8 cellular contexts compared by ENCODE assay signal in genomic region chr5:144189800-144190429, GRCh38. TPM values are rescaled to one million over a fixed set of nuclear protein-coding genes. Genes with fewer than 3 reads are reported as not detected.
DNase-seq lines count a peak whose midpoint lies in the region; ATAC-seq and TF ChIP-seq lines count a peak whose summit lies in the region.

No MANE protein-coding gene starts in this region.

- no peak for TF ChIP-seq CTCF in coronary artery (IDR thresholded peaks at IDR 0.05)

- no peaks in the 10 kb centered on the region for H3K9me3 Mint-ChIP-seq in IgD-negative memory B cell

- ATAC-seq in GM19395 (IDR thresholded peaks at IDR 0.05; ENCODE audit: unreplicated experiment), result peak; percentile 30
- ATAC-seq in HG02678 (IDR thresholded peaks at IDR 0.05; ENCODE audit: unreplicated experiment), result no peak

- peak overlapping the region; percentile 70 to 89 (median 88) for H3K27ac Mint-ChIP-seq in IgD-negative memory B cell

- H3K4me1 Mint-ChIP-seq in IgD-negative memory B cell, result peaks cover 24 to 41% (median 31%) of the 10 kb centered on the region in 3 donors

- H3K36me3 Mint-ChIP-seq in IgD-negative memory B cell, result no peaks in the 10 kb centered on the region

- H3K27ac ChIP-seq in coronary artery, result no peak overlapping the region

- H3K4me3 Mint-ChIP-seq in IgD-negative memory B cell, result peak overlapping the region; percentile 22 to 63 (median 59)

- no peak overlapping the region for H3K4me3 ChIP-seq in coronary artery

- DNase-seq in activated CD4-positive, CD25-positive, alpha-beta regulatory T cell treated with anti-CD3 and anti-CD28 coated beads, Interleukin-2, amount 50 U/mL, for 72 hours, result peak; percentile 59
- DNase-seq in effector CD4-positive, alpha-beta T cell, result peak; percentile 74
- peak; percentile 41 to 55 for DNase-seq in stimulated activated CD4-positive, alpha-beta T cell treated with anti-CD3 and anti-CD28 coated beads, Interleukin-2, amount 100 ng/mL, for 48 hours
- DNase-seq in NCI-H1092 treated with DMSO at 0.1 percent for 48 hours (lab: John Stamatoyannopoulos, UW) (no peak), coronary artery (ENCODE audit: low spot score) (no peak)

- no peaks in the 10 kb centered on the region for H3K27me3 Mint-ChIP-seq in IgD-negative memory B cell

RNA-seq across cellular contexts. Expression of gene KCTD16, which starts 19.2 kb away (rescaled TPM):
- not detected for polyA plus RNA-seq in IgD-negative memory B cell

RNA-seq across cellular contexts. Expression of gene YIPF5, which starts 19.5 kb away (rescaled TPM):
- polyA plus RNA-seq in IgD-negative memory B cell, result 39.0 TPM

Comparison
In these comparisons a context has a peak if more than half of its experiments do, and no peak if none do; other contexts are left out.
1. DNase-seq: peak in activated CD4-positive, CD25-positive, alpha-beta regulatory T cell treated with anti-CD3 and anti-CD28 coated beads, Interleukin-2, amount 50 U/mL, for 72 hours (single experiment), effector CD4-positive, alpha-beta T cell (single experiment) and stimulated activated CD4-positive, alpha-beta T cell treated with anti-CD3 and anti-CD28 coated beads, Interleukin-2, amount 100 ng/mL, for 48 hours (2 of 2); none in NCI-H1092 treated with DMSO at 0.1 percent for 48 hours (single experiment) and coronary artery (single experiment).